13 cellular contexts compared by ENCODE assay signal in genomic region chr5:448061-448765, GRCh38. TPM values are rescaled to one million over a fixed set of nuclear protein-coding genes. Genes with fewer than 3 reads are reported as not detected.
A peak's percentile ranks its signal among the peaks of the same experiment; 100 is the strongest.
DNase-seq lines count a peak whose midpoint lies in the region; ATAC-seq and TF ChIP-seq lines count a peak whose summit lies in the region.
"Had no signal": no experiment of that assay in that cellular context is flagged by ENCODE, and none has a peak within 500 bp of the region (broad histone marks: within the 10 kb centered on the region; RNA-seq: fewer than 3 reads in every experiment).

No MANE protein-coding gene starts in this region.

- POLR2A ChIA-PET in naive thymus-derived CD4-positive, alpha-beta T cell (lab: Charles Lee): interaction anchor here (1.4 kb wide), 1 partner anchor 24 kb away, joined by 5 read pairs; no protein-coding TSS in a partner anchor

- peaks cover 23 to 32% (median 28%) of the 10 kb centered on the region in 11 experiments for H3K9me3 ChIP-seq in BLaER1 treated with 17β-estradiol and CSF1 and Interleukin-3, amounts not matched to agents 10 nM and 100 nM (replicated peaks in 1 of 11)
- peaks cover 0 to 13% (median 0%) of the 10 kb centered on the region in 3 experiments for H3K9me3 ChIP-seq in naive thymus-derived CD4-positive, alpha-beta T cell (ENCODE audit: control insufficient read depth in 2 of 3, low read length in 3 of 3)

- H3K36me3 Mint-ChIP-seq in endothelial cell (ENCODE audit: low read depth, unreplicated experiment) (peaks cover 53% of the 10 kb centered on the region), HFFc6 (ENCODE audit: low read depth) (peaks cover 59% of the 10 kb centered on the region)
- peaks cover 44 to 73% (median 60%) of the 10 kb centered on the region in 5 donors for H3K36me3 Mint-ChIP-seq in naive thymus-derived CD4-positive, alpha-beta T cell

- no peaks in the 10 kb centered on the region for H3K9me3 Mint-ChIP-seq in endothelial cell (ENCODE audit: unreplicated experiment)
- H3K9me3 Mint-ChIP-seq in naive thymus-derived CD4-positive, alpha-beta T cell: peaks cover 4 to 27% (median 15%) of the 10 kb centered on the region in 11 donors
- H3K9me3 Mint-ChIP-seq in HFFc6: peaks cover 14% of the 10 kb centered on the region

- intact Hi-C loops in naive thymus-derived CD4-positive, alpha-beta T cell (cut with micrococcal nuclease): no loop called here

- peak overlapping the region in 4 of 11 experiments; percentile 1 to 38 (median 16); a peak in 4 of 22 replicates for H3K9ac ChIP-seq in BLaER1 treated with 17β-estradiol and CSF1 and Interleukin-3, amounts not matched to agents 10 nM and 100 nM

- no peak for TF ChIP-seq CTCF in NB4 (IDR thresholded peaks at IDR 0.05; ENCODE audit: low read depth, low read length)
- TF ChIP-seq CTCF in endothelial cell (IDR thresholded peaks at IDR 0.05; ENCODE audit: unreplicated experiment): no peak
- no peak for TF ChIP-seq CTCF in HFFc6 (IDR thresholded peaks at IDR 0.05)
- TF ChIP-seq CTCF in foreskin fibroblast (IDR thresholded peaks at IDR 0.05; ENCODE audit: low read depth, low read length): no peak

- CTCF ChIA-PET in naive thymus-derived CD4-positive, alpha-beta T cell (lab: Charles Lee): interaction anchor here (0.8 kb wide), 2 partner anchors 68 to 90 kb away, joined by 3 read pairs; no protein-coding TSS in a partner anchor

- peaks cover 30 to 64% (median 47%) of the 10 kb centered on the region in 10 experiments for H3K4me1 ChIP-seq in BLaER1 treated with 17β-estradiol and CSF1 and Interleukin-3, amounts not matched to agents 10 nM and 100 nM
- peaks cover 12 to 18% of the 10 kb centered on the region in 2 donors for H3K4me1 ChIP-seq in naive thymus-derived CD4-positive, alpha-beta T cell (ENCODE audit: control insufficient read depth in 2 of 2, insufficient read depth in 2 of 2, low read length in 2 of 2)

- TF ChIP-seq POLR2A in NB4 (IDR thresholded peaks at IDR 0.05; ENCODE audit: extremely low read depth, insufficient read length): no peak

- no peak overlapping the region for H3K4me3 ChIP-seq in BLaER1 treated with 17β-estradiol and CSF1 and Interleukin-3, amounts not matched to agents 10 nM and 100 nM
- no peak overlapping the region for H3K4me3 ChIP-seq in NB4 (ENCODE audit: low read depth, low read length)
- no peak overlapping the region for H3K4me3 ChIP-seq in naive thymus-derived CD4-positive, alpha-beta T cell (ENCODE audit: low read length)
- no peak overlapping the region for H3K4me3 ChIP-seq in foreskin fibroblast (ENCODE audit: low read depth in 1 of 2, low read length in 2 of 2)
- H3K4me3 ChIP-seq: GM23338 had no signal

- H3K27ac ChIP-seq in BLaER1 treated with 17β-estradiol and CSF1 and Interleukin-3, amounts not matched to agents 10 nM and 100 nM: peak overlapping the region in 5 of 11 experiments; percentile 10 to 53 (median 18); a peak in 7 of 22 replicates
- H3K27ac ChIP-seq in naive thymus-derived CD4-positive, alpha-beta T cell (ENCODE audit: low read depth, low read length): no peak overlapping the region
- H3K27ac ChIP-seq: C4-2B had no signal

- peak overlapping the region in 6 of 11 experiments; percentile 7 to 76 (median 66); a peak in 11 of 22 replicates for H3K4me2 ChIP-seq in BLaER1 treated with 17β-estradiol and CSF1 and Interleukin-3, amounts not matched to agents 10 nM and 100 nM
- H3K4me2 ChIP-seq: GM23338 had no signal

- H3K4me3 Mint-ChIP-seq in endothelial cell (ENCODE audit: unreplicated experiment) (peak overlapping the region; percentile 52), HFFc6 (no peak overlapping the region)
- H3K4me3 Mint-ChIP-seq in naive thymus-derived CD4-positive, alpha-beta T cell: peak overlapping the region in 1 of 10 donors; percentile 4
- H3K4me3 Mint-ChIP-seq: activated CD4-positive, alpha-beta memory T cell treated with anti-CD3 and anti-CD28 coated beads, Interleukin-2, amount 10 ng/mL, durations not matched to agents 7 days and 5 days; GM23338 had no signal

- H3K27ac Mint-ChIP-seq in endothelial cell (ENCODE audit: unreplicated experiment) (no peak overlapping the region), HFFc6 (no peak overlapping the region)
- H3K27ac Mint-ChIP-seq in naive thymus-derived CD4-positive, alpha-beta T cell: peak overlapping the region in 2 of 9 donors; percentile 21 to 49
- H3K27ac Mint-ChIP-seq: activated CD4-positive, alpha-beta memory T cell treated with anti-CD3 and anti-CD28 coated beads, Interleukin-2, amount 10 ng/mL, durations not matched to agents 7 days and 5 days; GM23338 had no signal

- no peaks in the 10 kb centered on the region for H3K27me3 ChIP-seq in BLaER1 treated with 17β-estradiol and CSF1 and Interleukin-3, amounts not matched to agents 10 nM and 100 nM
- no peaks in the 10 kb centered on the region for H3K27me3 ChIP-seq in naive thymus-derived CD4-positive, alpha-beta T cell (ENCODE audit: control insufficient read depth in 2 of 2, insufficient read depth in 2 of 2, low read length in 2 of 2)

- H3K27me3 Mint-ChIP-seq in endothelial cell (ENCODE audit: unreplicated experiment) (peaks cover 8% of the 10 kb centered on the region), HFFc6 (ENCODE audit: insufficient read depth) (peaks cover 8% of the 10 kb centered on the region)
- no peaks in the 10 kb centered on the region for H3K27me3 Mint-ChIP-seq in naive thymus-derived CD4-positive, alpha-beta T cell
- H3K27me3 Mint-ChIP-seq: activated CD4-positive, alpha-beta memory T cell treated with anti-CD3 and anti-CD28 coated beads, Interleukin-2, amount 10 ng/mL, durations not matched to agents 7 days and 5 days had no signal

- peak; percentile 86 for ATAC-seq in naive thymus-derived CD4-positive, alpha-beta T cell
- no peak for ATAC-seq in SK-N-SH treated with all-trans-retinoic acid at 6 μM for 48 hours
- ATAC-seq: GM23338 had no signal

- DNase-seq in NB4 (ENCODE audit: low read depth): peak; percentile 34
- no peak for DNase-seq in endothelial cell (ENCODE audit: low spot score)
- DNase-seq in naive thymus-derived CD4-positive, alpha-beta T cell: peak in 1 of 9 donors; percentile 17
- no peak for DNase-seq in NCI-H2029 treated with DMSO at 0.1 percent for 48 hours (lab: John Stamatoyannopoulos, UW)
- DNase-seq in HFFc6: no peak
- DNase-seq in foreskin fibroblast: no peak
- DNase-seq: activated CD4-positive, alpha-beta memory T cell treated with anti-CD3 and anti-CD28 coated beads, Interleukin-2, amount 10 ng/mL, durations not matched to agents 7 days and 5 days; Karpas-422; NCI-H524 had no signal

- H3K4me1 Mint-ChIP-seq in endothelial cell (ENCODE audit: unreplicated experiment): peaks cover 27% of the 10 kb centered on the region
- H3K4me1 Mint-ChIP-seq in naive thymus-derived CD4-positive, alpha-beta T cell: peaks cover 37 to 69% (median 55%) of the 10 kb centered on the region in 7 donors
- peaks cover 20% of the 10 kb centered on the region for H3K4me1 Mint-ChIP-seq in HFFc6 (ENCODE audit: low read depth)

- peaks cover 70 to 77% (median 73%) of the 10 kb centered on the region in 11 experiments for H3K36me3 ChIP-seq in BLaER1 treated with 17β-estradiol and CSF1 and Interleukin-3, amounts not matched to agents 10 nM and 100 nM
- peaks cover 15 to 68% (median 23%) of the 10 kb centered on the region in 3 experiments for H3K36me3 ChIP-seq in naive thymus-derived CD4-positive, alpha-beta T cell (ENCODE audit: control insufficient read depth in 2 of 3, insufficient read depth in 3 of 3, low read length in 3 of 3)

- peaks cover 17 to 67% (median 52%) of the 10 kb centered on the region in 11 experiments; a peak in 19 of 22 replicates for H4K20me1 ChIP-seq in BLaER1 treated with 17β-estradiol and CSF1 and Interleukin-3, amounts not matched to agents 10 nM and 100 nM

TF ChIP-seq in SK-N-SH treated with all-trans-retinoic acid at 6 μM for 48 hours, 23 proteins besides CTCF, POLR2A, EP300 and RAD21 (continues in another document):
- TF ChIP-seq ESRRG (CRISPR knock-in tag; IDR thresholded peaks at IDR 0.05): no peak
- TF ChIP-seq ARNTL (CRISPR knock-in tag; IDR thresholded peaks at IDR 0.05; ENCODE audit: borderline replicate concordance, low read depth): no peak
- TF ChIP-seq ZNF70 (CRISPR knock-in tag; IDR thresholded peaks at IDR 0.05): no peak
- no peak for TF ChIP-seq RARB (CRISPR knock-in tag; IDR thresholded peaks at IDR 0.05)
- no peak for TF ChIP-seq ZNF565 (CRISPR knock-in tag; conservative IDR thresholded peaks at IDR 0.05; ENCODE audit: low read depth)
- TF ChIP-seq ZNF8 (CRISPR knock-in tag; IDR thresholded peaks at IDR 0.05): no peak
- no peak for TF ChIP-seq CSRNP3 (CRISPR knock-in tag; IDR thresholded peaks at IDR 0.05)
- TF ChIP-seq CREB5 (CRISPR knock-in tag; IDR thresholded peaks at IDR 0.05; ENCODE audit: low read depth): no peak
- TF ChIP-seq TOX (CRISPR knock-in tag; IDR thresholded peaks at IDR 0.05; ENCODE audit: borderline replicate concordance): no peak
- TF ChIP-seq GLIS3 (CRISPR knock-in tag; IDR thresholded peaks at IDR 0.05): no peak
- TF ChIP-seq BACH2 (CRISPR knock-in tag; IDR thresholded peaks at IDR 0.05; ENCODE audit: borderline replicate concordance): no peak

RNA-seq across cellular contexts. Expression of gene EXOC3, which starts 5.2 kb away (rescaled TPM):
- total RNA-seq in endothelial cell (ENCODE audit: unreplicated experiment): 43.9 TPM
- total RNA-seq in naive thymus-derived CD4-positive, alpha-beta T cell: 100 to 1,000 TPM in 1 of 5 experiments, 10 to 100 TPM in 4; 79.1 to 105 (median 89.8) TPM
- 10 to 100 TPM; 44.3 to 47.5 TPM for polyA plus RNA-seq in naive thymus-derived CD4-positive, alpha-beta T cell
- total RNA-seq in HFFc6 (2021; fragmentation: NEBNext Ultra II Directional; extraction: Animal tissue kit (Norgen Biotek cat#: 25700)): 10 to 100 TPM; 46.8 to 54.1 (median 50.3) TPM
